In genomic region chr1:28409066-28409465, GRCh38 we compare ENCODE assay signal across 2 cellular contexts.
TF ChIP-seq lines count a peak whose summit lies in the region.

No MANE protein-coding gene starts in this region.

TF ChIP-seq in GM23338, 12 proteins besides CTCF, POLR2A, EP300 and RAD21:
- TF ChIP-seq REST (IDR thresholded peaks at IDR 0.05; ENCODE audit: unreplicated experiment) (no peak), ZNF331 (CRISPR knock-in tag; IDR thresholded peaks at IDR 0.05; ENCODE audit: low read depth) (no peak), STAT1 (IDR thresholded peaks at IDR 0.05; ENCODE audit: unreplicated experiment) (no peak), ETS1 (IDR thresholded peaks at IDR 0.05) (no peak), EZH2 (IDR thresholded peaks at IDR 0.05; ENCODE audit: low read depth, unreplicated experiment) (no peak), CREB1 (CRISPR knock-in tag; IDR thresholded peaks at IDR 0.05; ENCODE audit: low read depth) (no peak), POLR2AphosphoS5 (IDR thresholded peaks at IDR 0.05; ENCODE audit: low read depth) (no peak)
- TF ChIP-seq, protein P1, sequence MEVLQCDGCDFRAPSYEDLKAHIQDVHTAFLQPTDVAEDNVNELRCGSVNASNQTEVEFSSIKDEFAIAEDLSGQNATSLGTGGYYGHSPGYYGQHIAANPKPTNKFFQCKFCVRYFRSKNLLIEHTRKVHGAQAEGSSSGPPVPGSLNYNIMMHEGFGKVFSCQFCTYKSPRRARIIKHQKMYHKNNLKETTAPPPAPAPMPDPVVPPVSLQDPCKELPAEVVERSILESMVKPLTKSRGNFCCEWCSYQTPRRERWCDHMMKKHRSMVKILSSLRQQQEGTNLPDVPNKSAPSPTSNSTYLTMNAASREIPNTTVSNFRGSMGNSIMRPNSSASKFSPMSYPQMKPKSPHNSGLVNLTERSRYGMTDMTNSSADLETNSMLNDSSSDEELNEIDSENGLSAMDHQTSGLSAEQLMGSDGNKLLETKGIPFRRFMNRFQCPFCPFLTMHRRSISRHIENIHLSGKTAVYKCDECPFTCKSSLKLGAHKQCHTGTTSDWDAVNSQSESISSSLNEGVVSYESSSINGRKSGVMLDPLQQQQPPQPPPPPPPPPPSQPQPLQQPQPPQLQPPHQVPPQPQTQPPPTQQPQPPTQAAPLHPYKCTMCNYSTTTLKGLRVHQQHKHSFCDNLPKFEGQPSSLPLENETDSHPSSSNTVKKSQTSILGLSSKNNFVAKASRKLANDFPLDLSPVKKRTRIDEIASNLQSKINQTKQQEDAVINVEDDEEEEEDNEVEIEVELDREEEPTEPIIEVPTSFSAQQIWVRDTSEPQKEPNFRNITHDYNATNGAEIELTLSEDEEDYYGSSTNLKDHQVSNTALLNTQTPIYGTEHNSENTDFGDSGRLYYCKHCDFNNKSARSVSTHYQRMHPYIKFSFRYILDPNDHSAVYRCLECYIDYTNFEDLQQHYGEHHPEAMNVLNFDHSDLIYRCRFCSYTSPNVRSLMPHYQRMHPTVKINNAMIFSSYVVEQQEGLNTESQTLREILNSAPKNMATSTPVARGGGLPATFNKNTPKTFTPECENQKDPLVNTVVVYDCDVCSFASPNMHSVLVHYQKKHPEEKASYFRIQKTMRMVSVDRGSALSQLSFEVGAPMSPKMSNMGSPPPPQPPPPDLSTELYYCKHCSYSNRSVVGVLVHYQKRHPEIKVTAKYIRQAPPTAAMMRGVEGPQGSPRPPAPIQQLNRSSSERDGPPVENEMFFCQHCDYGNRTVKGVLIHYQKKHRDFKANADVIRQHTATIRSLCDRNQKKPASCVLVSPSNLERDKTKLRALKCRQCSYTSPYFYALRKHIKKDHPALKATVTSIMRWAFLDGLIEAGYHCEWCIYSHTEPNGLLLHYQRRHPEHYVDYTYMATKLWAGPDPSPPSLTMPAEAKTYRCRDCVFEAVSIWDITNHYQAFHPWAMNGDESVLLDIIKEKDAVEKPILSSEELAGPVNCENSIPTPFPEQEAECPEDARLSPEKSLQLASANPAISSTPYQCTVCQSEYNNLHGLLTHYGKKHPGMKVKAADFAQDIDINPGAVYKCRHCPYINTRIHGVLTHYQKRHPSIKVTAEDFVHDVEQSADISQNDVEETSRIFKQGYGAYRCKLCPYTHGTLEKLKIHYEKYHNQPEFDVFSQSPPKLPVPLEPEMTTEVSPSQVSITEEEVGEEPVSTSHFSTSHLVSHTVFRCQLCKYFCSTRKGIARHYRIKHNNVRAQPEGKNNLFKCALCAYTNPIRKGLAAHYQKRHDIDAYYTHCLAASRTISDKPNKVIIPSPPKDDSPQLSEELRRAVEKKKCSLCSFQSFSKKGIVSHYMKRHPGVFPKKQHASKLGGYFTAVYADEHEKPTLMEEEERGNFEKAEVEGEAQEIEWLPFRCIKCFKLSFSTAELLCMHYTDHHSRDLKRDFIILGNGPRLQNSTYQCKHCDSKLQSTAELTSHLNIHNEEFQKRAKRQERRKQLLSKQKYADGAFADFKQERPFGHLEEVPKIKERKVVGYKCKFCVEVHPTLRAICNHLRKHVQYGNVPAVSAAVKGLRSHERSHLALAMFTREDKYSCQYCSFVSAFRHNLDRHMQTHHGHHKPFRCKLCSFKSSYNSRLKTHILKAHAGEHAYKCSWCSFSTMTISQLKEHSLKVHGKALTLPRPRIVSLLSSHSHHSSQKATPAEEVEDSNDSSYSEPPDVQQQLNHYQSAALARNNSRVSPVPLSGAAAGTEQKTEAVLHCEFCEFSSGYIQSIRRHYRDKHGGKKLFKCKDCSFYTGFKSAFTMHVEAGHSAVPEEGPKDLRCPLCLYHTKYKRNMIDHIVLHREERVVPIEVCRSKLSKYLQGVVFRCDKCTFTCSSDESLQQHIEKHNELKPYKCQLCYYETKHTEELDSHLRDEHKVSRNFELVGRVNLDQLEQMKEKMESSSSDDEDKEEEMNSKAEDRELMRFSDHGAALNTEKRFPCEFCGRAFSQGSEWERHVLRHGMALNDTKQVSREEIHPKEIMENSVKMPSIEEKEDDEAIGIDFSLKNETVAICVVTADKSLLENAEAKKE (CRISPR knock-in tag; IDR thresholded peaks at IDR 0.05), result no peak

TF ChIP-seq in endothelial cell of umbilical vein, 7 proteins besides CTCF, POLR2A, EP300 and RAD21:
- no peak for TF ChIP-seq EZH2 (IDR thresholded peaks at IDR 0.05; ENCODE audit: borderline replicate concordance, low read depth, low read length, severe bottlenecking)
- no peak for TF ChIP-seq POLR2AphosphoS5 (IDR thresholded peaks at IDR 0.05; ENCODE audit: insufficient read depth, low read depth, low read length)
- TF ChIP-seq MYC (IDR thresholded peaks at IDR 0.05; ENCODE audit: low read depth, low read length), result no peak
